In the genomic region with DNA sequence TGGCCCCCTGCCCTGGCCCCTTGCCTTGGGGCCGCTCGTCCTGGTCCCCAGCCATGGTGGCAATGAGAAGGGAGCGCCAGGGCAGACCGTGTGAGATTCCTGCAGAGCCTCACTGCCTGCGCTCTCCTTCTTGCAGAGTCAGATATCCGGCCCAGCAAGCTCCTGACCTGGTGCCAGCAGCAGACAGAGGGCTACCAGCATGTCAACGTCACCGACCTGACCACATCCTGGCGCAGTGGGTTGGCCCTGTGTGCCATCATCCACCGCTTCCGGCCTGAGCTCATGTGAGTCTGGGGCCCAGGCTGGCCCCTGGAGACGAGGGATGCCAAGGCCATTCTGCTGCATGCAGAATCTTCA, we compare ENCODE assay signal across 8 cellular contexts.
DNase-seq lines count a peak whose midpoint lies in the region; ATAC-seq and TF ChIP-seq lines count a peak whose summit lies in the region.

No MANE protein-coding gene starts in this region.

- peak; percentile 93 for ATAC-seq in GM19438 (IDR thresholded peaks at IDR 0.05; ENCODE audit: low read depth, unreplicated experiment)
- ATAC-seq in HG03565 (IDR thresholded peaks at IDR 0.05; ENCODE audit: unreplicated experiment), result peak; percentile 94
- peak; percentile 82 for ATAC-seq in activated B cell treated with CpG ODN at 0.5 μM for 24 hours (ENCODE audit: low read depth)
- peak; percentile 63 for ATAC-seq in memory B cell (ENCODE audit: low read depth)

- no TSS peak for BruUV-seq in MCF 10A (replicated peaks; lab: Mats Ljungman, UMichigan)

- H3K4me3 Mint-ChIP-seq in activated B cell treated with CpG ODN at 0.5 μM for 24 hours (no peak overlapping the region), MCF 10A (ENCODE audit: unreplicated experiment) (peak overlapping the region; percentile 12), memory B cell (no peak overlapping the region), neural progenitor cell (no peak overlapping the region)

- H3F3A ChIP-seq in neural progenitor cell (ENCODE audit: low read depth), result no peaks in the 10 kb centered on the region

- no peaks in the 10 kb centered on the region for H3K4me1 ChIP-seq in neural progenitor cell

- H3K36me3 ChIP-seq in neural progenitor cell, result no peaks in the 10 kb centered on the region

- H2AFZ ChIP-seq in neural progenitor cell (replicated peaks), result no peak overlapping the region

- intact Hi-C loops in activated B cell treated with CpG ODN at 0.5 μM for 24 hours (cut with micrococcal nuclease), result no loop called here
- intact Hi-C loops in MCF 10A (cut with micrococcal nuclease), result no loop called here

- no peaks in the 10 kb centered on the region for H3K27me3 ChIP-seq in AG04450 (ENCODE audit: control insufficient read depth, insufficient read depth, low read length)
- H3K27me3 ChIP-seq in neural progenitor cell, result no peaks in the 10 kb centered on the region

- H3K9me3 ChIP-seq in AG04450 (ENCODE audit: control insufficient read depth, insufficient read depth, low read length) (no peaks in the 10 kb centered on the region; the same call in 1 of the 2 replicates), neural progenitor cell (ENCODE audit: low read depth) (no peaks in the 10 kb centered on the region)

- no peak overlapping the region for H3K4me2 ChIP-seq in neural progenitor cell

- H4K20me1 ChIP-seq in neural progenitor cell (ENCODE audit: low read depth), result no peaks in the 10 kb centered on the region

- CTCF ChIA-PET in AG04450 (lab: Charles Lee), result interaction anchor here (0.9 to 3.5 kb wide), 3 partner anchors 12 to 180 kb away, joined by 3 to 24 read pairs (median 4); no protein-coding TSS in a partner anchor
- CTCF ChIA-PET in activated B cell treated with CpG ODN at 0.5 μM for 24 hours (lab: Charles Lee), result no interaction called here
- CTCF ChIA-PET in MCF 10A (lab: Yijun Ruan, JAX), result interaction anchor here (0.6 to 2.0 kb wide), 9 partner anchors 11 to 423 kb away, joined by 3 to 8 read pairs (median 3); no protein-coding TSS in a partner anchor

- H3K27ac Mint-ChIP-seq in activated B cell treated with CpG ODN at 0.5 μM for 24 hours (no peak overlapping the region), MCF 10A (ENCODE audit: low read depth, unreplicated experiment) (peak overlapping the region; percentile 87), memory B cell (no peak overlapping the region), neural progenitor cell (no peak overlapping the region)

- DNase-seq in AG04450 (ENCODE audit: low read depth, low spot score) (peak; percentile 88), activated B cell treated with CpG ODN at 0.5 μM for 24 hours (no peak), MCF 10A (ENCODE audit: unreplicated experiment) (peak; percentile 76), memory B cell (ENCODE audit: low spot score in 2 of 2) (no peak), neural progenitor cell (ENCODE audit: low spot score) (no peak)
- peak; percentile 85 to 95 for DNase-seq in stimulated activated CD8-positive, alpha-beta memory T cell treated with anti-CD3 and anti-CD28 coated beads, Interleukin-7, amount 100 ng/mL, for 48 hours (ENCODE audit: extremely low read depth in 1 of 2, low read depth in 1 of 2)

- H3K27me3 Mint-ChIP-seq in activated B cell treated with CpG ODN at 0.5 μM for 24 hours (peaks cover 5% of the 10 kb centered on the region), MCF 10A (ENCODE audit: insufficient read depth, unreplicated experiment) (no peaks in the 10 kb centered on the region), memory B cell (peaks cover 9% of the 10 kb centered on the region), neural progenitor cell (ENCODE audit: insufficient read depth, low read depth) (peaks cover 18% of the 10 kb centered on the region)

- no peak overlapping the region for H3K9ac ChIP-seq in neural progenitor cell

- no peaks in the 10 kb centered on the region for H3K79me2 ChIP-seq in neural progenitor cell (ENCODE audit: low read depth)

- no peak overlapping the region for H3K4me3 ChIP-seq in AG04450 (ENCODE audit: low read depth, low read length)
- no peak overlapping the region for H3K4me3 ChIP-seq in neural progenitor cell

- peak overlapping the region; percentile 94 for H3K27ac ChIP-seq in AG04450 (ENCODE audit: low read depth, low read length)
- H3K27ac ChIP-seq in neural progenitor cell, result no peak overlapping the region

- TF ChIP-seq CTCF in AG04450 (IDR thresholded peaks at IDR 0.05; ENCODE audit: low read depth, low read length) (no peak), activated B cell treated with CpG ODN at 0.5 μM for 24 hours (IDR thresholded peaks at IDR 0.05) (no peak), MCF 10A (IDR thresholded peaks at IDR 0.05; ENCODE audit: unreplicated experiment) (no peak), neural progenitor cell (IDR thresholded peaks at IDR 0.05) (no peak)

- H3K4me1 Mint-ChIP-seq in activated B cell treated with CpG ODN at 0.5 μM for 24 hours (peaks cover 12% of the 10 kb centered on the region), MCF 10A (ENCODE audit: insufficient read depth, unreplicated experiment) (peaks cover 20% of the 10 kb centered on the region), memory B cell (peaks cover 10% of the 10 kb centered on the region), neural progenitor cell (peaks cover 4% of the 10 kb centered on the region)

- POLR2A ChIA-PET in AG04450 (lab: Yijun Ruan, JAX) (interaction anchor here (0.5 to 1.7 kb wide), 7 partner anchors 9 to 139 kb away, joined by 3 to 6 read pairs (median 4); a partner anchor contains a TSS), activated B cell treated with CpG ODN at 0.5 μM for 24 hours (lab: Charles Lee) (no interaction called here), MCF 10A (lab: Yijun Ruan, JAX) (interaction anchor here (0.9 to 1.2 kb wide), 2 partner anchors 7 to 35 kb away, joined by 3 read pairs; no protein-coding TSS in a partner anchor)

- H3K36me3 Mint-ChIP-seq in activated B cell treated with CpG ODN at 0.5 μM for 24 hours (ENCODE audit: low read depth) (no peaks in the 10 kb centered on the region), MCF 10A (ENCODE audit: insufficient read depth, unreplicated experiment) (peaks cover 55% of the 10 kb centered on the region), memory B cell (no peaks in the 10 kb centered on the region), neural progenitor cell (no peaks in the 10 kb centered on the region)

- H3K9me3 Mint-ChIP-seq in activated B cell treated with CpG ODN at 0.5 μM for 24 hours (no peaks in the 10 kb centered on the region), MCF 10A (ENCODE audit: unreplicated experiment) (no peaks in the 10 kb centered on the region), memory B cell (no peaks in the 10 kb centered on the region), neural progenitor cell (peaks cover 3% of the 10 kb centered on the region)

Comparison
In these comparisons a context has a peak if more than half of its experiments do, and no peak if none do; other contexts are left out.
1. DNase-seq: peak in AG04450 (single experiment), MCF 10A (single experiment) and stimulated activated CD8-positive, alpha-beta memory T cell treated with anti-CD3 and anti-CD28 coated beads, Interleukin-7, amount 100 ng/mL, for 48 hours (2 of 2); none in activated B cell treated with CpG ODN at 0.5 μM for 24 hours (single experiment), memory B cell (0 of 2) and neural progenitor cell (single experiment).
2. Peak in every context shown above with its lines, with median percentiles within 50 percentile points of each other: ATAC-seq.